In the genomic region with DNA sequence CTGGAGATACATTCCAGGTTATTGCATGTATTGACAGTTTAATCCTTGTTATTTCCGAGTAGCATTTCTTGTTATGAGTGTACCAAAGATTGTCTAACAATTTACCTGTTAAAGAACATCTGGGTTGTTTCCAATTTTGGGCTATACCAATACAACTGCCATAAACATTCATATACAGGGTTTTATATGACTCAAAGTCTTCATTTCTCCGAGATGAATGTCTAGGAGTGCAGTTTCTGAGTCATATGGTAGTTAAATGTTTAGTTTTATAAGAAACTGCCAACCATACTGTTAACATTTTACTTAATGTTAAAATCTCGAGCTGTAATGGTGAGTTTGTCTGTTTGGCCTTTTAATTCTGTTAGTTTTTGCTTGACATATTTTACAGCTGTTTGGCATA, we compare ENCODE assay signal across 23 cellular contexts. TPM values are rescaled to one million over a fixed set of nuclear protein-coding genes. Genes with fewer than 3 reads are reported as not detected.
DNase-seq lines count a peak whose midpoint lies in the region; ATAC-seq and TF ChIP-seq lines count a peak whose summit lies in the region.
"Had no signal": no experiment of that assay in that cellular context is flagged by ENCODE, and none has a peak within 500 bp of the region (broad histone marks: within the 10 kb centered on the region; RNA-seq: fewer than 3 reads in every experiment).

No MANE protein-coding gene starts in this region.

- POLR2A ChIA-PET in SK-N-SH (lab: Yijun Ruan, JAX) = no interaction called here

- 80% methylated on average over 3 of the region's 3 CpGs for WGBS in SK-N-SH (ENCODE audit: low lambda C conversion rate)

- H3K4me1 ChIP-seq in SK-N-SH (ENCODE audit: control insufficient read depth in 1 of 2, insufficient read depth in 2 of 2, low read depth in 1 of 2, low read length in 1 of 2) = peaks cover 0 to 4% of the 10 kb centered on the region in 2 experiments; a peak in 3 of 4 replicates
- H3K4me1 ChIP-seq: uterus had no signal

- H3K9ac ChIP-seq in SK-N-SH = no peak overlapping the region

- peaks cover 26% of the 10 kb centered on the region for H3F3A ChIP-seq in SK-N-SH (replicated peaks; ENCODE audit: insufficient read depth)

- H3K4me2 ChIP-seq in SK-N-SH = no peak overlapping the region

- TF ChIP-seq EP300 in SK-N-SH (IDR thresholded peaks at IDR 0.05; ENCODE audit: borderline replicate concordance in 1 of 2, low read depth in 1 of 2, low read length in 1 of 2) = no peak

- no peaks in the 10 kb centered on the region for H3K9me3 ChIP-seq in SK-N-SH
- H3K9me3 ChIP-seq: left lung, uterus had no signal

- H4K20me1 ChIP-seq in SK-N-SH (ENCODE audit: insufficient read depth) = peaks cover 30% of the 10 kb centered on the region

- H2AFZ ChIP-seq in SK-N-SH (ENCODE audit: low read depth) = no peak overlapping the region

- peaks cover 3 to 16% of the 10 kb centered on the region in 2 experiments for H3K36me3 ChIP-seq in SK-N-SH (replicated peaks in 1 of 2; ENCODE audit: control insufficient read depth in 1 of 2, insufficient read depth in 2 of 2, low read length in 1 of 2)
- H3K36me3 ChIP-seq: left lung, uterus had no signal

- peak overlapping the region in 1 of 2 experiments; percentile 36; a peak in 2 of 4 replicates for H3K27ac ChIP-seq in SK-N-SH (ENCODE audit: low read depth in 2 of 2, low read length in 1 of 2)
- peak overlapping the region; percentile 83 for H3K27ac ChIP-seq in VCaP
- H3K27ac ChIP-seq: 22Rv1, left lung, RWPE1, uterus had no signal

- DNase-seq in SK-N-SH (no peak), ELR (ENCODE audit: low read depth) (peak; percentile 69), fibroblast of peridontal ligament (ENCODE audit: extremely low read depth) (peak; percentile 38), germinal center (ENCODE audit: low spot score) (no peak)
- DNase-seq in stimulated activated naive CD4-positive, alpha-beta T cell (lab: John Stamatoyannopoulos, UW) = no peak
- DNase-seq: activated CD4-positive, alpha-beta T cell treated with anti-CD3 and anti-CD28 coated beads for 48 hours; activated naive CD4-positive, alpha-beta T cell treated with anti-CD3 and anti-CD28 coated beads for 36 hours; aorta; COR-L47; DND-41; effector memory CD4-positive, alpha-beta T cell; head of caudate nucleus; left lung; midbrain; NCI-H1417; NCI-H510A treated with DMSO at 0.1 percent for 48 hours; stimulated activated CD4-positive, alpha-beta T cell treated with anti-CD3 and anti-CD28 coated beads, Interleukin-4, amount 100 ng/mL, for 4 hours; uterus had no signal

- no peak for ATAC-seq in SK-N-SH treated with all-trans-retinoic acid at 6 μM for 48 hours
- no peak for ATAC-seq in GM21737 (IDR thresholded peaks at IDR 0.05; ENCODE audit: unreplicated experiment)
- ATAC-seq: left lung had no signal

- no peaks in the 10 kb centered on the region for H3K9me2 ChIP-seq in SK-N-SH

- no peak for TF ChIP-seq CTCF in SK-N-SH (IDR thresholded peaks at IDR 0.05)
- no peak for TF ChIP-seq CTCF in VCaP (conservative IDR thresholded peaks at IDR 0.05)

- no peaks in the 10 kb centered on the region for H3K27me3 ChIP-seq in SK-N-SH (ENCODE audit: insufficient read depth)
- H3K27me3 ChIP-seq: left lung, uterus had no signal

- no peak for TF ChIP-seq RAD21 in SK-N-SH (IDR thresholded peaks at IDR 0.05; ENCODE audit: low read length)

- H3K4me3 ChIP-seq in SK-N-SH (ENCODE audit: low read depth in 2 of 2, low read length in 1 of 2) = no peak overlapping the region
- H3K4me3 ChIP-seq: left lung, uterus had no signal

- CTCF ChIA-PET in SK-N-SH (lab: Yijun Ruan, JAX) = interaction anchor here (1.4 kb wide), 1 partner anchor 22 kb away, joined by 3 read pairs; no protein-coding TSS in a partner anchor

- H3K79me2 ChIP-seq in SK-N-SH (ENCODE audit: insufficient read depth) = peaks cover 81% of the 10 kb centered on the region

TF ChIP-seq in SK-N-SH, 30 proteins besides CTCF, POLR2A, EP300 and RAD21:
- TF ChIP-seq ZBTB33 (IDR thresholded peaks at IDR 0.05; ENCODE audit: borderline replicate concordance, low read depth) (no peak), FOSL2 (IDR thresholded peaks at IDR 0.05; ENCODE audit: borderline replicate concordance, low read depth) (0 out of 2 replicates have a peak, but pooled peaks have one; percentile 4)

TF ChIP-seq in SK-N-SH treated with all-trans-retinoic acid at 6 μM for 48 hours, 23 proteins besides CTCF, POLR2A, EP300 and RAD21:
- TF ChIP-seq BACH2 (CRISPR knock-in tag; IDR thresholded peaks at IDR 0.05; ENCODE audit: borderline replicate concordance) = no peak

RNA-seq across cellular contexts. Expression of gene RAB4A, which starts 10.0 kb away (rescaled TPM):
- polyA plus RNA-seq in SK-N-SH (2012; rRNA removed) = 25.5 and 28.1 TPM in 2 replicates
- polyA plus RNA-seq in SK-N-SH (2012; cell fraction: cytosol; rRNA removed) = 40.5 and 50.1 TPM in 2 replicates
- polyA plus RNA-seq in SK-N-SH (2012; cell fraction: nucleus; rRNA removed) = 12.4 and 13.2 TPM in 2 replicates

Comparison
In these comparisons a context has a peak if more than half of its experiments do, and no peak if none do; other contexts are left out.
1. DNase-seq: peak in ELR (single experiment) and fibroblast of peridontal ligament (single experiment); none in SK-N-SH (single experiment), germinal center (single experiment) and stimulated activated naive CD4-positive, alpha-beta T cell (0 of 6).